22 cellular contexts compared by ENCODE assay signal in the genomic region with DNA sequence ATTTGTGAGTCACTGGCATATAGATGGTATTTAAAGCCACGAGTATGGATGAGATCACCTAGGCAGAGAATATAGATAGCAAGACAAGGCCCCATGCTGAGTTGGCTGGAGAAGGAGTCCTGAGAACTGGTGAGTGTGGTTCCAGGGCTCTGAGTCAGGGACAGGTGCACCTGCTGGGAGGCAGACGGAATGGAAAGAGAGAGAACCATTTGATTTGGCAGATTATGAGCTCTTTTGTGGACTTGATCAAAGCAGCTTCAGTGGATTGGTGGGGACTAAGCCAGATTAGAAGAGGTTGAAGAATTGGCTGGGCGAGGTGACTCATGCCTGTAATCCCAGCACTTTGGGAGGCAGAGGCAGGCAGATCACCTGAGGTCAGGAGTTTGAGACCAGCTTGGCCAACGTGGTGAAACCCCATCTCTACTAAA. TPM values are rescaled to one million over a fixed set of nuclear protein-coding genes. Genes with fewer than 3 reads are reported as not detected.
DNase-seq lines count a peak whose midpoint lies in the region; ATAC-seq and TF ChIP-seq lines count a peak whose summit lies in the region.
"Had no signal": no experiment of that assay in that cellular context is flagged by ENCODE, and none has a peak within 500 bp of the region (broad histone marks: within the 10 kb centered on the region; RNA-seq: fewer than 3 reads in every experiment).

No MANE protein-coding gene starts in this region.

- H2BK15ac ChIP-seq in mesenchymal stem cell (ENCODE audit: low read depth, poor library complexity, severe bottlenecking): no peak overlapping the region

- H2BK5ac ChIP-seq in mesenchymal stem cell (ENCODE audit: low read depth, low read length, poor library complexity, severe bottlenecking): no peak overlapping the region

- no peak overlapping the region for H3K4ac ChIP-seq in mesenchymal stem cell (ENCODE audit: low read depth in 1 of 2, low read length in 2 of 2)

- H3K9me3 Mint-ChIP-seq in HFFc6: no peaks in the 10 kb centered on the region
- H3K9me3 Mint-ChIP-seq: nephron progenitor cell had no signal

- H3K4me3 ChIP-seq in WERI-Rb-1 (ENCODE audit: low read depth, low read length): no peak overlapping the region
- H3K4me3 ChIP-seq in mesenchymal stem cell (ENCODE audit: insufficient read depth in 1 of 2, low read depth in 1 of 2, low read length in 2 of 2): no peak overlapping the region
- H3K4me3 ChIP-seq: hepatocyte had no signal

- no peak overlapping the region for H3K4me3 Mint-ChIP-seq in HFFc6
- H3K4me3 Mint-ChIP-seq: nephron progenitor cell had no signal

- no peak overlapping the region for H4K8ac ChIP-seq in mesenchymal stem cell (ENCODE audit: low read length)

- no peak overlapping the region for H2BK120ac ChIP-seq in mesenchymal stem cell (ENCODE audit: low read depth, low read length)

- H3K18ac ChIP-seq in mesenchymal stem cell (ENCODE audit: low read depth in 1 of 2, low read length in 2 of 2): no peak overlapping the region

- H3K27ac ChIP-seq in WERI-Rb-1 (no peak overlapping the region), mesenchymal stem cell (ENCODE audit: low read length, poor library complexity, severe bottlenecking) (no peak overlapping the region)
- H3K27ac ChIP-seq: hepatocyte had no signal

- no peak overlapping the region for H2AFZ ChIP-seq in mesenchymal stem cell (ENCODE audit: low read depth, low read length)
- H2AFZ ChIP-seq: hepatocyte had no signal

- no peaks in the 10 kb centered on the region for H3K9me3 ChIP-seq in WERI-Rb-1 (ENCODE audit: severe bottlenecking)
- H3K9me3 ChIP-seq in mesenchymal stem cell (ENCODE audit: control insufficient read depth, low read length): no peaks in the 10 kb centered on the region

- no peak overlapping the region for H4K91ac ChIP-seq in mesenchymal stem cell (ENCODE audit: low read length)

- peaks cover 5% of the 10 kb centered on the region for H3K36me3 ChIP-seq in WERI-Rb-1
- no peaks in the 10 kb centered on the region for H3K36me3 ChIP-seq in mesenchymal stem cell (ENCODE audit: control insufficient read depth in 1 of 2, insufficient read depth in 2 of 2, low read depth in 1 of 2, low read length in 2 of 2)

- no peak overlapping the region for H3K14ac ChIP-seq in mesenchymal stem cell (ENCODE audit: low read length in 2 of 2)

- WGBS in mesenchymal stem cell: 82% methylated on average over 3 of the region's 4 CpGs

- no peaks in the 10 kb centered on the region for H3K79me1 ChIP-seq in mesenchymal stem cell (replicated peaks; ENCODE audit: low read length, poor library complexity, severe bottlenecking)

- H3K4me1 ChIP-seq in mesenchymal stem cell (ENCODE audit: control insufficient read depth, insufficient read depth, low read depth, low read length): peaks cover 10% of the 10 kb centered on the region

- H3K4me2 ChIP-seq in mesenchymal stem cell (ENCODE audit: low read length, poor library complexity, severe bottlenecking): no peak overlapping the region
- H3K4me2 ChIP-seq: hepatocyte had no signal

- H3K23ac ChIP-seq in mesenchymal stem cell (ENCODE audit: low read length in 2 of 2): no peak overlapping the region

- no peak overlapping the region for H2AK5ac ChIP-seq in mesenchymal stem cell (ENCODE audit: low read length, severe bottlenecking)

- H3K4me1 Mint-ChIP-seq in HFFc6 (ENCODE audit: low read depth): peaks cover 18% of the 10 kb centered on the region

- H3K27me3 ChIP-seq in WERI-Rb-1 (ENCODE audit: insufficient read depth, low read depth, severe bottlenecking) (no peaks in the 10 kb centered on the region), mesenchymal stem cell (ENCODE audit: control insufficient read depth in 1 of 2, insufficient read depth in 1 of 2, low read length in 2 of 2) (peaks cover 5 to 34% of the 10 kb centered on the region in 2 experiments)
- H3K27me3 ChIP-seq: hepatocyte had no signal

- H2BK12ac ChIP-seq in mesenchymal stem cell (ENCODE audit: low read length in 2 of 2): no peak overlapping the region

- ATAC-seq in GM21619 (IDR thresholded peaks at IDR 0.05; ENCODE audit: unreplicated experiment): no peak

- H3K9ac ChIP-seq in mesenchymal stem cell (ENCODE audit: low read length): no peak overlapping the region

- DNase-seq in Daoy (ENCODE audit: low read depth) (peak; percentile 55), HFFc6 (peak; percentile 21), WERI-Rb-1 (peak; percentile 72), mesenchymal stem cell (peak; percentile 17), epidermal melanocyte (ENCODE audit: insufficient read length, low spot score) (no peak), D341Med (ENCODE audit: low spot score) (no peak)
- DNase-seq: activated CD4-positive, CD25-positive, alpha-beta regulatory T cell treated with anti-CD3 and anti-CD28 coated beads, Interleukin-2, amount 50 U/mL, for 72 hours; activated effector memory CD4-positive, alpha-beta T cell treated with anti-CD3 and anti-CD28 coated beads, Interleukin-2, amount 50 U/mL, for 16 hours; amygdala; NCI-H1930; NCI-H526; nephron progenitor cell; OCI-M1; stimulated activated CD4-positive, alpha-beta T cell treated with anti-CD3 and anti-CD28 coated beads, Interleukin-4, amount 100 ng/mL, for 1 hour had no signal

- H3K27me3 Mint-ChIP-seq in HFFc6 (ENCODE audit: insufficient read depth): peaks cover 7% of the 10 kb centered on the region

- TF ChIP-seq CTCF in HFFc6 (IDR thresholded peaks at IDR 0.05): no peak
- TF ChIP-seq CTCF in WERI-Rb-1 (IDR thresholded peaks at IDR 0.05; ENCODE audit: low read depth, low read length): no peak

- no peak overlapping the region for H3K27ac Mint-ChIP-seq in HFFc6
- H3K27ac Mint-ChIP-seq: nephron progenitor cell had no signal

- H3K36me3 Mint-ChIP-seq in HFFc6 (ENCODE audit: low read depth): no peaks in the 10 kb centered on the region

RNA-seq across cellular contexts. Expression of a gene that starts 4.3 kb away (rescaled TPM):
- not detected in 2 replicates for total RNA-seq in Daoy (2014; rRNA removed; shearing (Covaris generic))
- total RNA-seq in HFFc6 (2021; fragmentation: NEBNext Ultra II Directional; extraction: Animal tissue kit (Norgen Biotek cat#: 25700)): not detected
- polyA plus RNA-seq in mesenchymal stem cell (2013, experiment 1 of 2): not detected
- not detected for polyA plus RNA-seq in mesenchymal stem cell (2013, experiment 2 of 2)
- total RNA-seq: hepatocyte; posterior vena cava; SK-MEL-5; skeletal muscle tissue; T-helper 2 cell treated with Interferon-gamma antibody and Interleukin-4, amounts not matched to agents 100 ng/mL and 5 ng/mL, for 36 hours had no signal
- polyA plus RNA-seq: BJ, hepatocyte, keratinocyte had no signal

RNA-seq across cellular contexts. Expression of a gene that starts 7.9 kb away (rescaled TPM):
- total RNA-seq in Daoy (2014; rRNA removed; shearing (Covaris generic)): 0.18 TPM in 1 of 2 replicates, not detected in the other
- total RNA-seq in HFFc6 (2021; fragmentation: NEBNext Ultra II Directional; extraction: Animal tissue kit (Norgen Biotek cat#: 25700)): under 1 TPM in 2 of 6 experiments, not detected in 4; 0.19 to 0.30 TPM
- 0.22 TPM for polyA plus RNA-seq in mesenchymal stem cell (2013, experiment 1 of 2)
- 0.25 TPM for polyA plus RNA-seq in mesenchymal stem cell (2013, experiment 2 of 2)

RNA-seq across cellular contexts. Expression of a gene that starts 12.3 kb away (rescaled TPM):
- not detected in 2 replicates for total RNA-seq in Daoy (2014; rRNA removed; shearing (Covaris generic))
- under 1 TPM in 4 of 6 experiments, not detected in 2; 0.28 to 0.39 (median 0.33) TPM for total RNA-seq in HFFc6 (2021; fragmentation: NEBNext Ultra II Directional; extraction: Animal tissue kit (Norgen Biotek cat#: 25700))
- polyA plus RNA-seq in mesenchymal stem cell (2013, experiment 1 of 2): 0.08 TPM
- 0.05 TPM for polyA plus RNA-seq in mesenchymal stem cell (2013, experiment 2 of 2)
- total RNA-seq: hepatocyte, posterior vena cava, SK-MEL-5 had no signal
- polyA plus RNA-seq: hepatocyte, keratinocyte had no signal

RNA-seq across cellular contexts. Expression of a gene that starts 22.7 kb away (rescaled TPM):
- total RNA-seq in Daoy (2014; rRNA removed; shearing (Covaris generic)): 70.8 and 136 TPM in 2 replicates
- 10 to 100 TPM; 61.0 to 77.4 (median 73.8) TPM for total RNA-seq in HFFc6 (2021; fragmentation: NEBNext Ultra II Directional; extraction: Animal tissue kit (Norgen Biotek cat#: 25700))
- 51.0 TPM for polyA plus RNA-seq in mesenchymal stem cell (2013, experiment 1 of 2)
- 46.7 TPM for polyA plus RNA-seq in mesenchymal stem cell (2013, experiment 2 of 2)

RNA-seq across cellular contexts. Expression of a gene that starts 23.3 kb away (rescaled TPM):
- 8.8 and 14.0 TPM in 2 replicates for total RNA-seq in Daoy (2014; rRNA removed; shearing (Covaris generic))
- total RNA-seq in HFFc6 (2021; fragmentation: NEBNext Ultra II Directional; extraction: Animal tissue kit (Norgen Biotek cat#: 25700)): 10 to 100 TPM in 5 of 6 experiments, 1 to 10 TPM in 1; 9.8 to 14.4 (median 13.4) TPM
- polyA plus RNA-seq in mesenchymal stem cell (2013, experiment 1 of 2): 4.0 TPM
- polyA plus RNA-seq in mesenchymal stem cell (2013, experiment 2 of 2): 4.7 TPM

Comparison
In these comparisons a context has a peak if more than half of its experiments do, and no peak if none do; other contexts are left out.
1. DNase-seq: peak in Daoy (single experiment), HFFc6 (single experiment), WERI-Rb-1 (single experiment) and mesenchymal stem cell (single experiment); none in epidermal melanocyte (single experiment) and D341Med (single experiment).